ENCODE assay signal across 1 cellular context in the genomic region with DNA sequence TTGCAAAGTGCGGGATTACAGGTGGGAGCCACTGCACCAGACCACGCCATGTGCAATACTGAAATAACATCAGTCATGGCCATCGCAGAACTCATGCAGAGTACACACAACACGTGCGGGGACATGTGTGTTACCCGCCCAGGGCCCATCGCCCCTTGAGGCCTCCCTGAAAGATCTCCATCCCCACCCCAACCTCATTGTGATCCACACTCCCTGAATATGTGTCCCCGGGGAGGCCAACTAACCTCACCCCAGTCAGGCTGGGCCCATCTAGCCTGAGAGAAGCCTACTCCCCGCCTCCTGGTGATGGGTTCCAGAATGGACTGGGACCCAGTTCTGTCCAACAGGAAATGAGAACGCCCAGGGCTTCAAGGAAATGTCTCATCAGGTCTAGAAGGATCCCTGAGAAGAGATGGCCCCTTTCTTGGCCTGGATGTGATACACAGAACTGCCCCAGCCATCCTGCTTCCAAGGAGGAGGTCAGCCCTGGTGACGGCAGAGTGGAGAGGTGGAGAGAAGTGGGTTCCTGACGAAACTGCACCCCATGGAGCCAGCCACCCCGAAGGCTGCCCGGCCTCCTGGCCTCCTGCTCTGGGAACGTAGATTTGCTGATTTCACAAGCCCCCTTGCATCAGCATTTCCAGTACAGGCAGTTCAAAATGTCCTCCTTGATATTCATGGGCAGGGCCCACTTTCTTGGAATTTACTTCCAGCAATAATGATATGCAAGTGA.
TF ChIP-seq lines count a peak whose summit lies in the region.

No MANE protein-coding gene starts in this region.

TF ChIP-seq in IMR-90, 13 proteins besides CTCF, POLR2A, EP300 and RAD21:
- TF ChIP-seq CEBPB (IDR thresholded peaks at IDR 0.05; ENCODE audit: low read depth, low read length) = no peak
- TF ChIP-seq MXI1 (IDR thresholded peaks at IDR 0.05; ENCODE audit: borderline replicate concordance, low read depth, low read length) = no peak
- TF ChIP-seq, protein P1, sequence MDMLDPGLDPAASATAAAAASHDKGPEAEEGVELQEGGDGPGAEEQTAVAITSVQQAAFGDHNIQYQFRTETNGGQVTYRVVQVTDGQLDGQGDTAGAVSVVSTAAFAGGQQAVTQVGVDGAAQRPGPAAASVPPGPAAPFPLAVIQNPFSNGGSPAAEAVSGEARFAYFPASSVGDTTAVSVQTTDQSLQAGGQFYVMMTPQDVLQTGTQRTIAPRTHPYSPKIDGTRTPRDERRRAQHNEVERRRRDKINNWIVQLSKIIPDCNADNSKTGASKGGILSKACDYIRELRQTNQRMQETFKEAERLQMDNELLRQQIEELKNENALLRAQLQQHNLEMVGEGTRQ (IDR thresholded peaks at IDR 0.05; ENCODE audit: low read depth, low read length) = no peak
- TF ChIP-seq SMC3 (IDR thresholded peaks at IDR 0.05; ENCODE audit: low read depth, low read length) = no peak
- TF ChIP-seq RCOR1 (IDR thresholded peaks at IDR 0.05; ENCODE audit: insufficient replicate concordance, low read length) = no peak
- TF ChIP-seq ELK1 (IDR thresholded peaks at IDR 0.05; ENCODE audit: borderline replicate concordance, low read depth, low read length) = no peak
- no peak for TF ChIP-seq FOS (IDR thresholded peaks at IDR 0.05; ENCODE audit: low read depth, low read length)
- no peak for TF ChIP-seq NFE2L2 (IDR thresholded peaks at IDR 0.05; ENCODE audit: low read depth, low read length)
- no peak for TF ChIP-seq RFX5 (IDR thresholded peaks at IDR 0.05; ENCODE audit: low read depth, low read length)
- TF ChIP-seq BHLHE40 (IDR thresholded peaks at IDR 0.05; ENCODE audit: low read depth, low read length) = no peak
